In the genomic region with DNA sequence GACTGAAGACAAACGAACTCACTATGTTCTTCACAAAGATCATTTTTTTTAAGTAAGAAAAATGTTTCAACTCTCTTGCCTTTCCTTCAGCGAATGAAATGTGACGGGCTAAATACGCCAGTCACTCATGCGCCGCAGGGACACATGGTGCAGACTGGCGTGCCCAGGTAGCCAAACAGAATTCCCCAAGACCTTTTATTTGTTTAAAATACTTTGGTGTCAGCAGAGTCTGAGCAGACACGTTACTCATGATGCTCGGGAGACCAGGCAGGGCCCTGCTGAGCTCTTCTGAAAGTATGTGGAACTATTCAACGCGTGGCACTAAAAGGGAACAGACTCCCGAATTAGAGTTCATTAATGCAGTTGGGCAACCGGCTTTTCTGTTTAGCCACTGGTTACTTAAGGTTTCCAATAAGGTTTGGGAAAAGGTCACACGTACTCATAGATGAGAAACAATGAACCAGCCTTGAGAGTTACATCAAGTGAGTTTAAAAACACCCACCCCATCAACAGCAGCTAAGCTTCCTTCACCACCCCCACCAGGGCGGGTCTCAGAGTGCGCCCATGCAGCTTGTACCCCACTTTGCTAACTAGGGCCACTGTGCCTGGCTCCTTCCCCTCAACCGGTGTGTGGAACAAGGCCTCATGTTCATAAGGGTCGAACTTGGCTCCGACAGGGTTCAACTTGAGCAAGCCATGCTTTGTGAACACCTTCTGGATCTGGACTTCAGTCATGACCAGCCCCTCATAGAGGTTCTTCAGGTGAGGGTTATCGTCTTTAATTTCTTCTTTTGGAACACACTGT, we compare ENCODE assay signal across 1 cellular context.
TF ChIP-seq lines count a peak whose summit lies in the region.

No MANE protein-coding gene starts in this region.

TF ChIP-seq in IMR-90, 13 proteins besides CTCF, POLR2A, EP300 and RAD21:
- TF ChIP-seq CHD1 (IDR thresholded peaks at IDR 0.05; ENCODE audit: low read depth, low read length) (no peak), MAFK (IDR thresholded peaks at IDR 0.05; ENCODE audit: low read depth, low read length) (no peak), RCOR1 (IDR thresholded peaks at IDR 0.05; ENCODE audit: insufficient replicate concordance, low read length) (no peak), USF2 (IDR thresholded peaks at IDR 0.05; ENCODE audit: low read depth, low read length) (no peak), RFX5 (IDR thresholded peaks at IDR 0.05; ENCODE audit: low read depth, low read length) (no peak), ELK1 (IDR thresholded peaks at IDR 0.05; ENCODE audit: borderline replicate concordance, low read depth, low read length) (no peak), BHLHE40 (IDR thresholded peaks at IDR 0.05; ENCODE audit: low read depth, low read length) (no peak), NFE2L2 (IDR thresholded peaks at IDR 0.05; ENCODE audit: low read depth, low read length) (no peak), MXI1 (IDR thresholded peaks at IDR 0.05; ENCODE audit: borderline replicate concordance, low read depth, low read length) (no peak), MAZ (IDR thresholded peaks at IDR 0.05; ENCODE audit: borderline replicate concordance, low read depth, low read length) (no peak), CEBPB (IDR thresholded peaks at IDR 0.05; ENCODE audit: low read depth, low read length) (no peak), FOS (IDR thresholded peaks at IDR 0.05; ENCODE audit: low read depth, low read length) (no peak), SMC3 (IDR thresholded peaks at IDR 0.05; ENCODE audit: low read depth, low read length) (no peak)
TF ChIP-seq in IMR-90: peak in this region for 0.
